Comparison of ENCODE assay signal across 9 cellular contexts in genomic region chr3:124774305-124774673, GRCh38. TPM values are rescaled to one million over a fixed set of nuclear protein-coding genes. Genes with fewer than 3 reads are reported as not detected.
DNase-seq lines count a peak whose midpoint lies in the region; ATAC-seq and TF ChIP-seq lines count a peak whose summit lies in the region.
"Had no signal": no experiment of that assay in that cellular context is flagged by ENCODE, and none has a peak within 500 bp of the region (broad histone marks: within the 10 kb centered on the region; RNA-seq: fewer than 3 reads in every experiment).

No MANE protein-coding gene starts in this region.

- in situ Hi-C loops in brain microvascular endothelial cell (cut with HindIII; ENCODE audit: low pct_ligation_motif_present, low sequenced_read_pairs) = loop anchor here (25.0 kb wide), 1 partner anchor 113 kb away; the partner anchor contains the start of gene ITGB5

- TF ChIP-seq POLR2A in tibial nerve (IDR thresholded peaks at IDR 0.05) = no peak

- WGBS in HUES64 = 67% methylated on average over 5 of the region's 5 CpGs
- 28% methylated on average over 5 of the region's 5 CpGs for WGBS in tibial nerve, 2 donors

- H3K27ac ChIP-seq in HUES64 (ENCODE audit: low read depth, low read length) (peak overlapping the region; percentile 74), brain microvascular endothelial cell (peak overlapping the region; percentile 21), layer of hippocampus (ENCODE audit: low read depth, low read length) (peak overlapping the region; percentile 23), tibial nerve (peak overlapping the region; percentile 17 to 74 (median 32))

- H3K4me1 ChIP-seq in HUES64 (ENCODE audit: insufficient read depth, low read length) = peaks cover 19% of the 10 kb centered on the region
- peaks cover 0 to 79% (median 38%) of the 10 kb centered on the region in 4 donors for H3K4me1 ChIP-seq in tibial nerve

- ATAC-seq in HG03342 (IDR thresholded peaks at IDR 0.05; ENCODE audit: unreplicated experiment) = no peak

- no peak for TF ChIP-seq CTCF in brain microvascular endothelial cell (IDR thresholded peaks at IDR 0.05; ENCODE audit: low read depth, low read length, missing control alignments)
- no peak for TF ChIP-seq CTCF in tibial nerve (IDR thresholded peaks at IDR 0.05)

- TF ChIP-seq EP300 in tibial nerve (IDR thresholded peaks at IDR 0.05) = no peak

- H3K4me3 ChIP-seq in HUES64 (ENCODE audit: low read length) = no peak overlapping the region
- no peak overlapping the region for H3K4me3 ChIP-seq in brain microvascular endothelial cell (ENCODE audit: low read depth, low read length)
- no peak overlapping the region for H3K4me3 ChIP-seq in tibial nerve

- peak overlapping the region; percentile 19; the same call in 1 of the 2 replicates for H3K9ac ChIP-seq in HUES64 (ENCODE audit: low read depth, low read length)

- DNase-seq in brain microvascular endothelial cell = peak; percentile 40
- no peak for DNase-seq in tibial nerve (ENCODE audit: low spot score in 2 of 2)
- no peak for DNase-seq in cerebellum (ENCODE audit: low spot score)
- no peak for DNase-seq in activated CD4-positive, CD25-positive, alpha-beta regulatory T cell (lab: John Stamatoyannopoulos, UW)
- DNase-seq: activated T-cell treated with anti-CD3 and anti-CD28 coated beads, Interleukin-2, amount 50 U/mL, for 1 hour; stimulated activated CD4-positive, alpha-beta T cell treated with anti-CD3 and anti-CD28 coated beads, Interleukin-2, amount 100 ng/mL, for 48 hours had no signal

- H3K36me3 ChIP-seq in HUES64 (ENCODE audit: insufficient read depth, low read length) = peaks cover 62% of the 10 kb centered on the region
- H3K36me3 ChIP-seq in brain microvascular endothelial cell (replicated peaks) = peaks cover 28% of the 10 kb centered on the region
- peaks cover 0 to 10% (median 0%) of the 10 kb centered on the region in 3 donors for H3K36me3 ChIP-seq in tibial nerve

- no peaks in the 10 kb centered on the region for H3K27me3 ChIP-seq in HUES64 (ENCODE audit: insufficient read depth, low read length)
- no peaks in the 10 kb centered on the region for H3K27me3 ChIP-seq in brain microvascular endothelial cell (replicated peaks)
- no peaks in the 10 kb centered on the region for H3K27me3 ChIP-seq in layer of hippocampus (ENCODE audit: control insufficient read depth, insufficient read depth, low read length)
- no peaks in the 10 kb centered on the region for H3K27me3 ChIP-seq in tibial nerve

- H3K9me3 ChIP-seq in HUES64 (ENCODE audit: insufficient read depth, low read depth, low read length) = no peaks in the 10 kb centered on the region
- H3K9me3 ChIP-seq in tibial nerve = no peaks in the 10 kb centered on the region

RNA-seq across cellular contexts. Expression of gene UMPS, which starts 44.0 kb away (rescaled TPM):
- 43.2 TPM for polyA plus RNA-seq in HUES64 (2013, experiment 1 of 2)
- polyA plus RNA-seq in HUES64 (2013, experiment 2 of 2) = 35.9 TPM
- 10 to 100 TPM; 11.0 to 34.5 (median 16.2) TPM for total RNA-seq in tibial nerve
- total RNA-seq in cerebellum = 35.1 TPM

Comparison
In these comparisons a context has a peak if more than half of its experiments do, and no peak if none do; other contexts are left out.
1. H3K27ac ChIP-seq: peak in every context shown above with its lines; median percentile 74 in HUES64; 32 in tibial nerve; 23 in layer of hippocampus; 21 in brain microvascular endothelial cell.